ENCODE assay signal across 17 cellular contexts in genomic region chr14:21558703-21559063, GRCh38. TPM values are rescaled to one million over a fixed set of nuclear protein-coding genes. Genes with fewer than 3 reads are reported as not detected.
"Had no signal": no experiment of that assay in that cellular context is flagged by ENCODE, and none has a peak within 500 bp of the region (broad histone marks: within the 10 kb centered on the region; RNA-seq: fewer than 3 reads in every experiment).

No MANE protein-coding gene starts in this region.

- H3K27ac Mint-ChIP-seq: activated CD4-positive, alpha-beta T cell treated with anti-CD3 and anti-CD28 coated beads for 36 hours; activated CD8-positive, alpha-beta T cell treated with anti-CD3 and anti-CD28 coated beads, Interleukin-2, amount 10 ng/mL, durations not matched to agents 7 days and 5 days; activated naive CD4-positive, alpha-beta T cell treated with anti-CD3 and anti-CD28 coated beads for 36 hours had no signal

- H3K36me3 Mint-ChIP-seq: naive thymus-derived CD8-positive, alpha-beta T cell had no signal

- H3K4me3 Mint-ChIP-seq: activated CD4-positive, alpha-beta T cell treated with anti-CD3 and anti-CD28 coated beads for 36 hours; activated CD8-positive, alpha-beta T cell treated with anti-CD3 and anti-CD28 coated beads, Interleukin-2, amount 10 ng/mL, durations not matched to agents 7 days and 5 days; activated naive CD4-positive, alpha-beta T cell treated with anti-CD3 and anti-CD28 coated beads for 36 hours had no signal

- H3K9me3 Mint-ChIP-seq: activated naive CD4-positive, alpha-beta T cell treated with anti-CD3 and anti-CD28 coated beads for 36 hours; naive thymus-derived CD8-positive, alpha-beta T cell had no signal

- DNase-seq: activated CD4-positive, alpha-beta T cell treated with anti-CD3 and anti-CD28 coated beads for 36 hours; activated CD8-positive, alpha-beta memory T cell treated with anti-CD3 and anti-CD28 coated beads, Interleukin-2, amount 50 U/mL, for 48 hours; activated CD8-positive, alpha-beta T cell treated with anti-CD3 and anti-CD28 coated beads, Interleukin-2, amount 10 ng/mL, durations not matched to agents 7 days and 5 days; activated naive CD4-positive, alpha-beta T cell treated with anti-CD3 and anti-CD28 coated beads for 36 hours; brain microvascular endothelial cell; cerebellar nuclear complex; dermis blood vessel endothelial cell; glutamatergic neuron; left colon; naive thymus-derived CD8-positive, alpha-beta T cell; stimulated activated CD4-positive, alpha-beta T cell treated with anti-CD3 and anti-CD28 coated beads, Interleukin-15, amount 100 ng/mL, for 24 hours; stimulated activated CD4-positive, alpha-beta T cell treated with anti-CD3 and anti-CD28 coated beads, Interleukin-4, amount 100 ng/mL, for 24 hours; T-helper 9 cell; uterus had no signal

- H3K27me3 Mint-ChIP-seq: activated CD4-positive, alpha-beta T cell treated with anti-CD3 and anti-CD28 coated beads for 36 hours; naive thymus-derived CD8-positive, alpha-beta T cell had no signal

- ATAC-seq: activated CD4-positive, alpha-beta T cell treated with anti-CD3 and anti-CD28 coated beads for 36 hours; activated CD8-positive, alpha-beta T cell treated with anti-CD3 and anti-CD28 coated beads, Interleukin-2, amount 10 ng/mL, durations not matched to agents 7 days and 5 days; left colon; naive thymus-derived CD8-positive, alpha-beta T cell had no signal

RNA-seq across cellular contexts. Expression of gene OR10G3, which starts 21.2 kb away (rescaled TPM):
- total RNA-seq: activated CD4-positive, alpha-beta T cell treated with anti-CD3 and anti-CD28 coated beads for 36 hours; activated CD8-positive, alpha-beta T cell treated with anti-CD3 and anti-CD28 coated beads, Interleukin-2, amount 10 ng/mL, durations not matched to agents 7 days and 5 days; activated naive CD4-positive, alpha-beta T cell treated with anti-CD3 and anti-CD28 coated beads for 36 hours; dermis blood vessel endothelial cell; left colon; lung microvascular endothelial cell; mononuclear cell; naive thymus-derived CD8-positive, alpha-beta T cell; osteoblast; uterus had no signal
